Comparison of ENCODE assay signal across 1 cellular context in genomic region chr5:177509991-177510566, GRCh38.
TF ChIP-seq lines count a peak whose summit lies in the region.

No MANE protein-coding gene starts in this region.

TF ChIP-seq in H1, 55 proteins besides CTCF, POLR2A, EP300 and RAD21:
- TF ChIP-seq CHD1 (IDR thresholded peaks at IDR 0.05; ENCODE audit: low read depth, low read length): no peak
- TF ChIP-seq ATF3 (IDR thresholded peaks at IDR 0.05; ENCODE audit: insufficient read depth, low read depth, low read length): no peak
- no peak for TF ChIP-seq CHD2 (IDR thresholded peaks at IDR 0.05; ENCODE audit: low read length)
- TF ChIP-seq TEAD4 (IDR thresholded peaks at IDR 0.05; ENCODE audit: low read depth, low read length): no peak
- TF ChIP-seq NRF1 (IDR thresholded peaks at IDR 0.05; ENCODE audit: low read depth, low read length): no peak
- TF ChIP-seq KDM5A (IDR thresholded peaks at IDR 0.05; ENCODE audit: low read length): no peak
